Comparison of ENCODE assay signal across 20 cellular contexts in the genomic region with DNA sequence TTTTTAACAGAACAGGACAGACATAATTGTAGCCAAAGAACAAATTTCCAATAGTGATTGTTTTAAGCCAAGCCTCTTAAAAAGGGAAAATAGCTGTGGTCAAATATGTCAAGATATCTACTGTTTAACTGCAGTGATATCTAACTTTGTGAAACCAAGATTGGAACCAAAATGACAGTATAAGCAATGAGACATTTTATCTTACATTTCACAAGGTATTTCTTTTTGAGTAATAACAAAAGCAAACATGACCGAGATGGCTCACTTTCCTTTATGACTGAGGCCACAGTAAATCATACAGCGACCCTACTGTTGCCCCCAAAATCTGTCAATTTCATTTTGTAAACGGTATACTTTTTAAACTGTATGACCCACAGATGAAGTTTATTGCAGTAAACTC.
DNase-seq lines count a peak whose midpoint lies in the region; ATAC-seq, FAIRE-seq and TF ChIP-seq lines count a peak whose summit lies in the region.
"Had no signal": no experiment of that assay in that cellular context is flagged by ENCODE, and none has a peak within 500 bp of the region (broad histone marks: within the 10 kb centered on the region; RNA-seq: fewer than 3 reads in every experiment).

No MANE protein-coding gene starts in this region.

- CTCF ChIA-PET in Calu3 (lab: Charles Lee) = no interaction called here
- CTCF ChIA-PET in HepG2 (lab: Yijun Ruan, JAX; ENCODE audit: low intra/inter-chr PET ratio, low total read pairs) = no interaction called here

- H4K20me1 ChIP-seq in GM23338 (replicated peaks; ENCODE audit: insufficient read depth) (no peaks in the 10 kb centered on the region), MM.1S (ENCODE audit: insufficient read depth, low read length) (no peaks in the 10 kb centered on the region), HepG2 (ENCODE audit: insufficient read depth, low read length) (no peaks in the 10 kb centered on the region)
- H4K20me1 ChIP-seq: BLaER1 treated with 17β-estradiol and CSF1 and Interleukin-3, amounts not matched to agents 10 nM and 100 nM had no signal

- no peak overlapping the region for H3K4me3 ChIP-seq in GM23338
- H3K4me3 ChIP-seq in iPS-20b (ENCODE audit: low read length) = no peak overlapping the region; the same call in 1 of the 2 replicates
- H3K4me3 ChIP-seq in MM.1S (ENCODE audit: low read length) = no peak overlapping the region
- no peak overlapping the region for H3K4me3 ChIP-seq in HepG2 (replicated peaks in 1 of 3; ENCODE audit: insufficient read depth in 1 of 3, low read depth in 2 of 3, low read length in 3 of 3)
- H3K4me3 ChIP-seq: BLaER1 treated with 17β-estradiol and CSF1 and Interleukin-3, amounts not matched to agents 10 nM and 100 nM; HAP-1 had no signal

- no peaks in the 10 kb centered on the region for H3K27me3 ChIP-seq in GM23338 (ENCODE audit: insufficient read depth)
- no peaks in the 10 kb centered on the region for H3K27me3 ChIP-seq in iPS-20b (ENCODE audit: insufficient read depth, low read length)
- no peaks in the 10 kb centered on the region for H3K27me3 ChIP-seq in MM.1S (replicated peaks; ENCODE audit: insufficient read depth, low read length)
- H3K27me3 ChIP-seq in HepG2 (ENCODE audit: control insufficient read depth in 1 of 2, insufficient read depth in 2 of 2, low read length in 2 of 2) = no peaks in the 10 kb centered on the region
- H3K27me3 ChIP-seq: BLaER1 treated with 17β-estradiol and CSF1 and Interleukin-3, amounts not matched to agents 10 nM and 100 nM had no signal

- TF ChIP-seq RAD21 in HepG2 (CRISPR knock-in tag; IDR thresholded peaks at IDR 0.05) = no peak

- no peak for TF ChIP-seq CTCF in Calu3 (IDR thresholded peaks at IDR 0.05; ENCODE audit: unreplicated experiment)
- no peak for TF ChIP-seq CTCF in GM23338 (conservative IDR thresholded peaks at IDR 0.05; ENCODE audit: low read depth in 2 of 2)
- no peak for TF ChIP-seq CTCF in MM.1S (IDR thresholded peaks at IDR 0.05; ENCODE audit: low read length)
- no peak for TF ChIP-seq CTCF in HepG2 (CRISPR knock-in tag; IDR thresholded peaks at IDR 0.05)

- H3K9me3 Mint-ChIP-seq in Calu3 (ENCODE audit: low read depth, unreplicated experiment) (no peaks in the 10 kb centered on the region), GM23338 (no peaks in the 10 kb centered on the region; the same call in 1 of the 3 replicates)
- H3K9me3 Mint-ChIP-seq in activated T-helper 17 cell treated with anti-CD3 and anti-CD28 coated beads, Interleukin-2, amount 50 U/mL, for 72 hours = no peaks in the 10 kb centered on the region
- H3K9me3 Mint-ChIP-seq: CD8-positive, alpha-beta T cell had no signal

- TF ChIP-seq POLR2A in HepG2 (IDR thresholded peaks at IDR 0.05; ENCODE audit: insufficient read depth in 1 of 2, low read depth in 2 of 2, low read length in 2 of 2) = no peak

- H3K4me3 Mint-ChIP-seq in Calu3 (ENCODE audit: low read depth, unreplicated experiment) (no peak overlapping the region), GM23338 (no peak overlapping the region)
- no peak overlapping the region for H3K4me3 Mint-ChIP-seq in activated T-helper 17 cell treated with anti-CD3 and anti-CD28 coated beads, Interleukin-2, amount 50 U/mL, for 72 hours
- H3K4me3 Mint-ChIP-seq: CD8-positive, alpha-beta T cell had no signal

- TF ChIP-seq EP300 in HepG2 (IDR thresholded peaks at IDR 0.05; ENCODE audit: low read depth in 2 of 2, low read length in 2 of 2) (no peak), HepG2 (CRISPR knock-in tag; IDR thresholded peaks at IDR 0.05; ENCODE audit: borderline replicate concordance) (no peak)

- H3K27me3 Mint-ChIP-seq in Calu3 (ENCODE audit: unreplicated experiment) = no peaks in the 10 kb centered on the region
- peaks cover 26% of the 10 kb centered on the region for H3K27me3 Mint-ChIP-seq in GM23338 (ENCODE audit: insufficient read depth, low read depth, poor library complexity)
- H3K27me3 Mint-ChIP-seq in activated T-helper 17 cell treated with anti-CD3 and anti-CD28 coated beads, Interleukin-2, amount 50 U/mL, for 72 hours = no peaks in the 10 kb centered on the region

- H3K9me2 ChIP-seq in GM23338 (ENCODE audit: insufficient read depth) = no peaks in the 10 kb centered on the region
- H3K9me2 ChIP-seq in MM.1S (replicated peaks; ENCODE audit: insufficient read depth, low read length) = no peaks in the 10 kb centered on the region

- peaks cover 8% of the 10 kb centered on the region for H3K36me3 Mint-ChIP-seq in Calu3 (ENCODE audit: insufficient read depth, unreplicated experiment)
- H3K36me3 Mint-ChIP-seq in GM23338 (ENCODE audit: low read depth) = peaks cover 24% of the 10 kb centered on the region; the same call in 2 of the 3 replicates
- peaks cover 15% of the 10 kb centered on the region for H3K36me3 Mint-ChIP-seq in activated T-helper 17 cell treated with anti-CD3 and anti-CD28 coated beads, Interleukin-2, amount 50 U/mL, for 72 hours (ENCODE audit: low read depth)

- no peak for FAIRE-seq in frontal cortex (lab: Jason Lieb, UNC)
- FAIRE-seq in HepG2 (lab: Jason Lieb, UNC) = no peak
- FAIRE-seq: HTR-8/SVneo had no signal

- H3K27ac ChIP-seq in GM23338 (ENCODE audit: low read depth) (peak overlapping the region; percentile 97), iPS-20b (ENCODE audit: low read length) (peak overlapping the region; percentile 43), MM.1S (ENCODE audit: low read length) (no peak overlapping the region), HepG2 (ENCODE audit: extremely low read length, insufficient read depth, low read length) (no peak overlapping the region)
- H3K27ac ChIP-seq: BLaER1 treated with 17β-estradiol and CSF1 and Interleukin-3, amounts not matched to agents 10 nM and 100 nM; RWPE1 had no signal

- H3K79me2 ChIP-seq in GM23338 (replicated peaks; ENCODE audit: insufficient read depth) (no peaks in the 10 kb centered on the region), MM.1S (ENCODE audit: low read length) (no peaks in the 10 kb centered on the region), HepG2 (ENCODE audit: insufficient read depth, low read length) (no peaks in the 10 kb centered on the region)

- H3K27ac Mint-ChIP-seq in Calu3 (ENCODE audit: unreplicated experiment) (no peak overlapping the region), GM23338 (peak overlapping the region; percentile 96)
- H3K27ac Mint-ChIP-seq in activated T-helper 17 cell treated with anti-CD3 and anti-CD28 coated beads, Interleukin-2, amount 50 U/mL, for 72 hours = no peak overlapping the region
- H3K27ac Mint-ChIP-seq: CD8-positive, alpha-beta T cell had no signal

- BruUV-seq in Calu3 (replicated peaks; lab: Mats Ljungman, UMichigan) (TSS peak; percentile 14), HepG2 (replicated peaks; lab: Mats Ljungman, UMichigan) (no TSS peak)

- intact Hi-C loops in Calu3 (cut with micrococcal nuclease; ENCODE audit: unreplicated experiment) (no loop called here), HepG2 (cut with micrococcal nuclease; ENCODE audit: unreplicated experiment) (no loop called here)

- peak overlapping the region; percentile 72; the same call in 1 of the 2 replicates for H3K9ac ChIP-seq in iPS-20b (ENCODE audit: low read depth, low read length)
- H3K9ac ChIP-seq in MM.1S (ENCODE audit: low read length) = no peak overlapping the region
- H3K9ac ChIP-seq in HepG2 (ENCODE audit: insufficient read depth, low read depth, low read length) = no peak overlapping the region
- H3K9ac ChIP-seq: BLaER1 treated with 17β-estradiol and CSF1 and Interleukin-3, amounts not matched to agents 10 nM and 100 nM had no signal

- DNase-seq in Calu3 (no peak), GM23338 (ENCODE audit: low spot score) (no peak), frontal cortex (ENCODE audit: low spot score in 2 of 2) (no peak), MM.1S (no peak), HepG2 (ENCODE audit: low spot score) (no peak)
- DNase-seq: CD8-positive, alpha-beta T cell; DMS79; KBM-7; MV-4-11; NCI-H1694 treated with DMSO at 0.1 percent for 48 hours; NCI-H510A; NCI-H748 treated with DMSO at 0.1 percent for 48 hours; SIG-M5 had no signal

- no peaks in the 10 kb centered on the region; the same call in 1 of the 2 replicates for H3K36me3 ChIP-seq in GM23338 (ENCODE audit: insufficient read depth)
- peaks cover 4% of the 10 kb centered on the region; the same call in 1 of the 2 replicates for H3K36me3 ChIP-seq in iPS-20b (ENCODE audit: insufficient read depth, low read depth, low read length)
- no peaks in the 10 kb centered on the region for H3K36me3 ChIP-seq in MM.1S (replicated peaks; ENCODE audit: insufficient read depth, low read length)
- 0 out of 5 replicates have a peak, but pooled peaks cover 0 to under 1% of the 10 kb centered on the region in 2 experiments for H3K36me3 ChIP-seq in HepG2 (replicated peaks in 1 of 2; ENCODE audit: control insufficient read depth in 1 of 2, insufficient read depth in 2 of 2, low read length in 2 of 2)

- WGBS in HepG2 (ENCODE audit: low lambda C conversion rate) = 76% methylated on average over 3 of the region's 3 CpGs

- in situ Hi-C loops in HepG2 (cut with HindIII; ENCODE audit: extremely low pct_ligation_motif_present, low pct_unique_long_range_greater_than_20kb) = loop anchor here (25.0 kb wide), 1 partner anchor 462 kb away; no protein-coding TSS in a partner anchor

- no peak overlapping the region for H2AFZ ChIP-seq in GM23338
- no peak overlapping the region for H2AFZ ChIP-seq in MM.1S (ENCODE audit: low read length)
- H2AFZ ChIP-seq in HepG2 (ENCODE audit: low read length) = no peak overlapping the region

- no peak for ATAC-seq in GM23338
- peak; percentile 48 for ATAC-seq in activated T-helper 17 cell treated with anti-CD3 and anti-CD28 coated beads, Interleukin-2, amount 50 U/mL, for 72 hours (replicated peaks)
- ATAC-seq in HepG2 = no peak
- ATAC-seq: CD8-positive, alpha-beta T cell; SK-N-SH treated with all-trans-retinoic acid at 6 μM for 48 hours had no signal

- H3K4me2 ChIP-seq in GM23338 = 0 out of 2 replicates have a peak overlapping the region, but pooled peaks have one; percentile 47
- no peak overlapping the region for H3K4me2 ChIP-seq in MM.1S (ENCODE audit: low read depth, low read length)
- no peak overlapping the region for H3K4me2 ChIP-seq in HepG2 (ENCODE audit: low read depth, low read length)
- H3K4me2 ChIP-seq: BLaER1 treated with 17β-estradiol and CSF1 and Interleukin-3, amounts not matched to agents 10 nM and 100 nM had no signal

- no peaks in the 10 kb centered on the region for H3K9me3 ChIP-seq in iPS-20b (ENCODE audit: insufficient read depth, low read depth, low read length)
- no peaks in the 10 kb centered on the region for H3K9me3 ChIP-seq in MM.1S (replicated peaks; ENCODE audit: insufficient read depth, low read length)
- H3K9me3 ChIP-seq in HepG2 (ENCODE audit: low read length) = no peaks in the 10 kb centered on the region
- H3K9me3 ChIP-seq: BLaER1 treated with 17β-estradiol and CSF1 and Interleukin-3, amounts not matched to agents 10 nM and 100 nM; HAP-1 had no signal

- peaks cover 8% of the 10 kb centered on the region for H3K4me1 Mint-ChIP-seq in Calu3 (ENCODE audit: low read depth, unreplicated experiment)
- peaks cover 73% of the 10 kb centered on the region for H3K4me1 Mint-ChIP-seq in GM23338
- peaks cover 6% of the 10 kb centered on the region for H3K4me1 Mint-ChIP-seq in activated T-helper 17 cell treated with anti-CD3 and anti-CD28 coated beads, Interleukin-2, amount 50 U/mL, for 72 hours

- H3F3A ChIP-seq in GM23338 (replicated peaks; ENCODE audit: low read depth) (peaks cover 13% of the 10 kb centered on the region), MM.1S (ENCODE audit: insufficient read depth, low read length) (no peaks in the 10 kb centered on the region)

- POLR2A ChIA-PET in HepG2 (lab: Yijun Ruan, JAX) = no interaction called here

- H3K4me1 ChIP-seq in GM23338 (ENCODE audit: insufficient read depth) = peaks cover 37% of the 10 kb centered on the region
- H3K4me1 ChIP-seq in iPS-20b (ENCODE audit: insufficient read depth, low read length) = peaks cover 28% of the 10 kb centered on the region
- no peaks in the 10 kb centered on the region for H3K4me1 ChIP-seq in MM.1S (ENCODE audit: low read length)
- peaks cover 14% of the 10 kb centered on the region for H3K4me1 ChIP-seq in HepG2 (ENCODE audit: insufficient read depth, low read length)

Comparison
In these comparisons a context has a peak if more than half of its experiments do, and no peak if none do; other contexts are left out.
1. H3K27ac ChIP-seq: peak in GM23338 (single experiment) and iPS-20b (single experiment); none in MM.1S (single experiment) and HepG2 (single experiment).